In genomic region chr12:113221181-113221996, GRCh38 we compare ENCODE assay signal across 8 cellular contexts. TPM values are rescaled to one million over a fixed set of nuclear protein-coding genes. Genes with fewer than 3 reads are reported as not detected.
DNase-seq lines count a peak whose midpoint lies in the region; ATAC-seq and TF ChIP-seq lines count a peak whose summit lies in the region.

Gene TPCN1 (plus strand): TSS chr12:113221464. CDS start chr12:113226853, 5,389 bp downstream.

- H3K36me3 ChIP-seq in BJ (ENCODE audit: control insufficient read depth, insufficient read depth, low read length) = no peaks in the 10 kb centered on the region

- H3K27ac Mint-ChIP-seq in activated CD4-positive, alpha-beta T cell treated with anti-CD3 and anti-CD28 coated beads, Interleukin-2, amount 10 ng/mL, durations not matched to agents 7 days and 5 days = peak within 1 kb of the TSS; percentile 91

- no peaks in the 10 kb centered on the region for H3K27me3 ChIP-seq in BJ (ENCODE audit: control insufficient read depth, insufficient read depth, low read length)

- peak within 1 kb of the TSS; percentile 89 to 92 for H3K27ac ChIP-seq in coronary artery

- CTCF ChIA-PET in BJ (lab: Yijun Ruan, JAX) = interaction anchor here (1.1 to 1.4 kb wide), 3 partner anchors 17 to 20 kb away, joined by 3 to 6 read pairs (median 3); no protein-coding TSS in a partner anchor
- CTCF ChIA-PET in activated CD4-positive, alpha-beta T cell treated with anti-CD3 and anti-CD28 coated beads, Interleukin-2, amount 10 ng/mL, durations not matched to agents 7 days and 5 days (lab: Charles Lee) = interaction anchor here (0.5 to 3.5 kb wide), 8 partner anchors 8 to 68 kb away, joined by 3 to 20 read pairs (median 3); no protein-coding TSS in a partner anchor

- H3K4me1 Mint-ChIP-seq in activated CD4-positive, alpha-beta T cell treated with anti-CD3 and anti-CD28 coated beads, Interleukin-2, amount 10 ng/mL, durations not matched to agents 7 days and 5 days = peaks cover 42% of the 10 kb centered on the region

- H3K4me3 ChIP-seq in BJ (ENCODE audit: low read depth, low read length) = peak within 1 kb of the TSS; percentile 65
- H3K4me3 ChIP-seq in coronary artery = peak within 1 kb of the TSS; percentile 83

- peaks cover 2% of the 10 kb centered on the region for H3K27me3 Mint-ChIP-seq in activated CD4-positive, alpha-beta T cell treated with anti-CD3 and anti-CD28 coated beads, Interleukin-2, amount 10 ng/mL, durations not matched to agents 7 days and 5 days

- peak within 1 kb of the TSS; percentile 76 for H3K4me3 Mint-ChIP-seq in activated CD4-positive, alpha-beta T cell treated with anti-CD3 and anti-CD28 coated beads, Interleukin-2, amount 10 ng/mL, durations not matched to agents 7 days and 5 days

- POLR2A ChIA-PET in BJ (lab: Charles Lee) = interaction anchor here (0.6 kb wide), 1 partner anchor 142 kb away, joined by 6 read pairs; no protein-coding TSS in a partner anchor
- POLR2A ChIA-PET in activated CD4-positive, alpha-beta T cell treated with anti-CD3 and anti-CD28 coated beads, Interleukin-2, amount 10 ng/mL, durations not matched to agents 7 days and 5 days (lab: Charles Lee) = no interaction called here

- DNase-seq in BJ (ENCODE audit: low read depth) (peak; percentile 100), NCI-H69 (lab: John Stamatoyannopoulos, UW) (peak; percentile 100), coronary artery (ENCODE audit: low spot score) (peak; percentile 100), left lobe of liver (ENCODE audit: low spot score) (peak; percentile 100)
- peak; percentile 100 for DNase-seq in activated CD4-positive, alpha-beta T cell treated with anti-CD3 and anti-CD28 coated beads, Interleukin-2, amount 10 ng/mL, durations not matched to agents 7 days and 5 days
- DNase-seq in stimulated activated CD4-positive, alpha-beta T cell treated with anti-CD3 and anti-CD28 coated beads, Interleukin-2, amount 100 ng/mL, for 4 hours (ENCODE audit: low read depth) = peak; percentile 99

- peak; percentile 97 for ATAC-seq in GM19324 (IDR thresholded peaks at IDR 0.05; ENCODE audit: low FRiP score, unreplicated experiment)
- peak; percentile 92 for ATAC-seq in HG03520 (IDR thresholded peaks at IDR 0.05; ENCODE audit: unreplicated experiment)
- ATAC-seq in left lobe of liver = peak; percentile 91

- no peaks in the 10 kb centered on the region for H3K36me3 Mint-ChIP-seq in activated CD4-positive, alpha-beta T cell treated with anti-CD3 and anti-CD28 coated beads, Interleukin-2, amount 10 ng/mL, durations not matched to agents 7 days and 5 days (ENCODE audit: low read depth)

- no peaks in the 10 kb centered on the region for H3K9me3 Mint-ChIP-seq in activated CD4-positive, alpha-beta T cell treated with anti-CD3 and anti-CD28 coated beads, Interleukin-2, amount 10 ng/mL, durations not matched to agents 7 days and 5 days

- 0 out of 2 replicates have a peak, but pooled peaks have one; percentile 19 for TF ChIP-seq CTCF in BJ (IDR thresholded peaks at IDR 0.05; ENCODE audit: insufficient read depth, low read depth, low read length)
- TF ChIP-seq CTCF in coronary artery (IDR thresholded peaks at IDR 0.05) = no peak

RNA-seq across cellular contexts. Expression of gene TPCN1, which starts in this region (rescaled TPM):
- polyA plus RNA-seq in BJ (2011; rRNA removed) = 17.4 and 31.9 TPM in 2 replicates
- 20.1 and 27.4 TPM in 2 replicates for polyA minus RNA-seq in BJ (2011; rRNA and poly(A)+ RNA removed)
- 10 to 100 TPM; 18.6 to 20.9 TPM for total RNA-seq in activated CD4-positive, alpha-beta T cell treated with anti-CD3 and anti-CD28 coated beads, Interleukin-2, amount 10 ng/mL, durations not matched to agents 7 days and 5 days
- 33.1 TPM for total RNA-seq in left lobe of liver

Comparison
In these comparisons a context has a peak if more than half of its experiments do, and no peak if none do; other contexts are left out.
1. Peak in every context shown above with its lines: DNase-seq, ATAC-seq, H3K4me3 ChIP-seq and H3K27ac ChIP-seq.